ENCODE assay signal across 1 cellular context in the genomic region with DNA sequence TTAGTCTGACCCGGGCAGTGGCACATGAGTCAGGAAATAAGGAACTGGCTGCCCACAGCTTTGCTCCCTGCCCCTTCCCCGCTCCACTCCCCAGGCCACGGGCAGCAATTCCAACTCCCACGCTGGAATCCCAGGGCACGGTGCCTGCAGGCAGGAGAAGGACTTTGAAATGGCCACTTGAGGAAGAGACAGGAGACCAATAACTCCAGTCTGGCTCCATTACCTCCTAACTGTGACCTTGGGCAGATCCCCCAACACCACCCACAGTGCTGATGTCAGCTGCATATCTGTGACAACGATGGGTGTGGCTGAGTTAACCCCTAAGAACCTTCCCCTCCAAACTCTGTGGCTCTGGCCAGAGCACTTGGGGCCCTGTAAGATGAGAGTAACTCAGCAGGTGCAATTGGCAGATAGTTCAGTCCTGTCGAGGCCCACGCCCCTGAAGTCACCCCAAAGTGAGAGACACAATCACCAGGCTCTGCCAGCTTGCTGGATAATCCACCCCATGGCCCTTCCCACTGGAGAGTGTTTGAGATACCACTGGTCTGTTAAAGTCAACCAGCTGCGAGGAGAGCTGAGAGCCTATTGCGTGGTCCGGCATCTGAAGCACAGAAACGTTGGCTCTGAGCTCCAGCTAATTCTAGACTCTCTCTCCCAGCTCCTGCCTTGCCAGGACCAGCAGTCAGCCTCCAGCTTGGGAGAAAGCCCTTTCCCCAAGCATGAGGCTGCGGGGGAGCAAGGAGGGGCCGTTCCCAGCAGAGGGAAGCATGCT.
TF ChIP-seq lines count a peak whose summit lies in the region.

No MANE protein-coding gene starts in this region.

TF ChIP-seq in SK-N-SH treated with all-trans-retinoic acid at 6 μM for 48 hours, 23 proteins besides CTCF, POLR2A, EP300 and RAD21 (continued from another document):
- TF ChIP-seq, protein P1, sequence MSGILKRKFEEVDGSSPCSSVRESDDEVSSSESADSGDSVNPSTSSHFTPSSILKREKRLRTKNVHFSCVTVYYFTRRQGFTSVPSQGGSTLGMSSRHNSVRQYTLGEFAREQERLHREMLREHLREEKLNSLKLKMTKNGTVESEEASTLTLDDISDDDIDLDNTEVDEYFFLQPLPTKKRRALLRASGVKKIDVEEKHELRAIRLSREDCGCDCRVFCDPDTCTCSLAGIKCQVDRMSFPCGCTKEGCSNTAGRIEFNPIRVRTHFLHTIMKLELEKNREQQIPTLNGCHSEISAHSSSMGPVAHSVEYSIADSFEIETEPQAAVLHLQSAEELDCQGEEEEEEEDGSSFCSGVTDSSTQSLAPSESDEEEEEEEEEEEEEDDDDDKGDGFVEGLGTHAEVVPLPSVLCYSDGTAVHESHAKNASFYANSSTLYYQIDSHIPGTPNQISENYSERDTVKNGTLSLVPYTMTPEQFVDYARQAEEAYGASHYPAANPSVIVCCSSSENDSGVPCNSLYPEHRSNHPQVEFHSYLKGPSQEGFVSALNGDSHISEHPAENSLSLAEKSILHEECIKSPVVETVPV (CRISPR knock-in tag; IDR thresholded peaks at IDR 0.05): no peak
- TF ChIP-seq SNAI2 (CRISPR knock-in tag; IDR thresholded peaks at IDR 0.05) (no peak), GLIS3 (CRISPR knock-in tag; IDR thresholded peaks at IDR 0.05) (no peak), ESRRG (CRISPR knock-in tag; IDR thresholded peaks at IDR 0.05) (no peak), TCF4 (CRISPR knock-in tag; IDR thresholded peaks at IDR 0.05; ENCODE audit: borderline replicate concordance) (no peak), RARB (CRISPR knock-in tag; IDR thresholded peaks at IDR 0.05) (no peak), ZC3H10 (CRISPR knock-in tag; IDR thresholded peaks at IDR 0.05) (no peak)
- TF ChIP-seq, protein P2, sequence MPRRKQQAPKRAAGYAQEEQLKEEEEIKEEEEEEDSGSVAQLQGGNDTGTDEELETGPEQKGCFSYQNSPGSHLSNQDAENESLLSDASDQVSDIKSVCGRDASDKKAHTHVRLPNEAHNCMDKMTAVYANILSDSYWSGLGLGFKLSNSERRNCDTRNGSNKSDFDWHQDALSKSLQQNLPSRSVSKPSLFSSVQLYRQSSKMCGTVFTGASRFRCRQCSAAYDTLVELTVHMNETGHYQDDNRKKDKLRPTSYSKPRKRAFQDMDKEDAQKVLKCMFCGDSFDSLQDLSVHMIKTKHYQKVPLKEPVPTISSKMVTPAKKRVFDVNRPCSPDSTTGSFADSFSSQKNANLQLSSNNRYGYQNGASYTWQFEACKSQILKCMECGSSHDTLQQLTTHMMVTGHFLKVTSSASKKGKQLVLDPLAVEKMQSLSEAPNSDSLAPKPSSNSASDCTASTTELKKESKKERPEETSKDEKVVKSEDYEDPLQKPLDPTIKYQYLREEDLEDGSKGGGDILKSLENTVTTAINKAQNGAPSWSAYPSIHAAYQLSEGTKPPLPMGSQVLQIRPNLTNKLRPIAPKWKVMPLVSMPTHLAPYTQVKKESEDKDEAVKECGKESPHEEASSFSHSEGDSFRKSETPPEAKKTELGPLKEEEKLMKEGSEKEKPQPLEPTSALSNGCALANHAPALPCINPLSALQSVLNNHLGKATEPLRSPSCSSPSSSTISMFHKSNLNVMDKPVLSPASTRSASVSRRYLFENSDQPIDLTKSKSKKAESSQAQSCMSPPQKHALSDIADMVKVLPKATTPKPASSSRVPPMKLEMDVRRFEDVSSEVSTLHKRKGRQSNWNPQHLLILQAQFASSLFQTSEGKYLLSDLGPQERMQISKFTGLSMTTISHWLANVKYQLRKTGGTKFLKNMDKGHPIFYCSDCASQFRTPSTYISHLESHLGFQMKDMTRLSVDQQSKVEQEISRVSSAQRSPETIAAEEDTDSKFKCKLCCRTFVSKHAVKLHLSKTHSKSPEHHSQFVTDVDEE (CRISPR knock-in tag; IDR thresholded peaks at IDR 0.05): no peak
